21 cellular contexts compared by ENCODE assay signal in the genomic region with DNA sequence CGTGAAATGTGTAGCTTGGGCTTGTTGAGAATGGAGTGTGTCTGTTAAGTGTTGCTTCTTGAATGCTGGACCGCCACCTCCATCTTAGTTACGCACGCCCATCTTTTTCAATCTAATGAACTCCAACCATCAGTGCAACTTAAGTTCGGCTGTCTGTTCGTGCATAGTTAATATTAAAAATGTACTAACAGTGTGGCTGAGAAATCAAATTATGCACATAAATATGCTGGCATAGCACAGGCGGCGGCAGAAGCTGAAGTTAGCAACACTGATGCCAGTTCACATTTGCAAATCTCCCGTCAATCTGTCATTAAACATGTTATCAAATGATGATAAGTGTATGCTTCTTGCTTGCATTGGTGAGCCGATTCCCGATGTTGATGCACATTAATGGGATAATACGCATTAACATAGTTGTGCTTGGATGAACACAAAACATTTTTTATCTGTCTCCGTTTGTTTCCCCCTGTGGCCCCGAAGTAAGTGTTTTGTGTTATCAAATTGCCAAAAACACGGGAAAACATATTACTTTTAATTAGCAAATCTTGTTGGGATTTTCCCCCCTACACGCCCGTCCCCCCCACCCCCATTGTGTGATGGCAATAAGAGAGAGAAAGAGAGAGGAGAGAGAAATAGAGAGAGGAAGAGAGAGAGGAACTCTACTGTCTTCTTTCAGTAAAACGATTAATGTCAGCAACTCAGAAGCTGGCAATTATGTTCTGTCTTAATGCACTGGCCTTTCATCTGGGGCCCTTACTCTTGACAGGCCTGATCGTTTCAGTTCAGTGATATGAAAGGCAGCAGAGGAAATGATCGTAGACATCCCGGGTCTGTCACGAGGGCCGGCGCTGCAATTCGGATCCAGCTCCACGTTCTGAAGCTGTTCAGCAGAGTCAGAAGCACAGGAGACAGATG.
"Had no signal": no experiment of that assay in that cellular context is flagged by ENCODE, and none has a peak within 500 bp of the region (broad histone marks: within the 10 kb centered on the region; RNA-seq: fewer than 3 reads in every experiment).

No MANE protein-coding gene starts in this region.

- H3K9ac ChIP-seq: parathyroid adenoma had no signal

- H3K4me1 ChIP-seq: heart right ventricle, parathyroid adenoma, stomach, tibial nerve had no signal

- H3K9me3 ChIP-seq: heart right ventricle, stomach, tibial nerve had no signal

- DNase-seq: activated CD4-positive, alpha-beta T cell treated with anti-CD3 and anti-CD28 coated beads for 36 hours; activated CD4-positive, CD25-positive, alpha-beta regulatory T cell; activated CD8-positive, alpha-beta memory T cell treated with anti-CD3 and anti-CD28 coated beads, Interleukin-2, amount 10 ng/mL, durations not matched to agents 7 days and 5 days; activated CD8-positive, alpha-beta T cell treated with anti-CD3 and anti-CD28 coated beads, Interleukin-2, amount 10 ng/mL, durations not matched to agents 7 days and 5 days; activated naive CD8-positive, alpha-beta T cell treated with anti-CD3 and anti-CD28 coated beads, Interleukin-2, amount 50 U/mL, for 24 hours; activated T-cell treated with anti-CD3 and anti-CD28 coated beads, Interleukin-2, amount 50 U/mL, for 48 hours; amygdala; central memory CD4-positive, alpha-beta T cell; endodermal cell; foreskin fibroblast; heart right ventricle; naive B cell; nephron progenitor cell; occipital lobe; right cardiac atrium; stimulated activated CD4-positive, alpha-beta T cell treated with anti-CD3 and anti-CD28 coated beads, Interleukin-15, amount 100 ng/mL, for 24 hours; stimulated activated CD4-positive, alpha-beta T cell treated with anti-CD3 and anti-CD28 coated beads, Interleukin-2, amount 100 ng/mL, for 24 hours; stimulated activated naive B cell treated with anti-CD40 and anti-IgM and Interleukin-4, amounts not matched to agents 10 μg/mL and 1 μg/mL and 100 μg/mL, for 72 hours; stomach had no signal

- H3K27ac ChIP-seq: heart right ventricle, parathyroid adenoma, stomach, tibial nerve had no signal

- H3K4me3 ChIP-seq: heart right ventricle, stomach, tibial nerve had no signal

- H3K27me3 ChIP-seq: stomach, tibial nerve had no signal

- H3K36me3 ChIP-seq: heart right ventricle, stomach, tibial nerve had no signal

- H2AFZ ChIP-seq: parathyroid adenoma had no signal

- H3K79me2 ChIP-seq: parathyroid adenoma had no signal
